1 cellular context compared by ENCODE assay signal in the genomic region with DNA sequence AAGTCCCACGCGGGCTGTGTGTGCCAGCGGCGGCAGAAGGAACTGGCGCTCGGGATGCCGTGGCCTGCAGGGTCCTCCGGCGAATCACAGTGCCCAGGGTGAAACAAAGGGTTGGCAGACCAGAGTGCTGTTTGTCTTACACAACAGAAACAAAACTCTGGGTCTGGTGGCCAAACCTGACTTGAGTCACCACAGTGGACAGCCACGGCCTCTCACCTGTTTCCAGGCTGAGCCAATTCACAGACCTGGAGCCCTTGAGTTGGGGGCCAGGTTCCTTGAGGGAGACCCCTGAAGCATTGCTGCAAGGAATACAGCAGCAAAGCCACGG.
TF ChIP-seq lines count a peak whose summit lies in the region.

No MANE protein-coding gene starts in this region.

TF ChIP-seq in WTC11, 78 proteins besides CTCF, POLR2A, EP300 and RAD21:
- TF ChIP-seq ELF4 (CRISPR knock-in tag; IDR thresholded peaks at IDR 0.05; ENCODE audit: low read depth): no peak
- no peak for TF ChIP-seq SMAD4 (CRISPR knock-in tag; IDR thresholded peaks at IDR 0.05)
- TF ChIP-seq, protein P1, sequence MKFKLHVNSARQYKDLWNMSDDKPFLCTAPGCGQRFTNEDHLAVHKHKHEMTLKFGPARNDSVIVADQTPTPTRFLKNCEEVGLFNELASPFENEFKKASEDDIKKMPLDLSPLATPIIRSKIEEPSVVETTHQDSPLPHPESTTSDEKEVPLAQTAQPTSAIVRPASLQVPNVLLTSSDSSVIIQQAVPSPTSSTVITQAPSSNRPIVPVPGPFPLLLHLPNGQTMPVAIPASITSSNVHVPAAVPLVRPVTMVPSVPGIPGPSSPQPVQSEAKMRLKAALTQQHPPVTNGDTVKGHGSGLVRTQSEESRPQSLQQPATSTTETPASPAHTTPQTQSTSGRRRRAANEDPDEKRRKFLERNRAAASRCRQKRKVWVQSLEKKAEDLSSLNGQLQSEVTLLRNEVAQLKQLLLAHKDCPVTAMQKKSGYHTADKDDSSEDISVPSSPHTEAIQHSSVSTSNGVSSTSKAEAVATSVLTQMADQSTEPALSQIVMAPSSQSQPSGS (CRISPR knock-in tag; IDR thresholded peaks at IDR 0.05; ENCODE audit: borderline replicate concordance, low read depth): no peak
- TF ChIP-seq TEAD1 (CRISPR knock-in tag; IDR thresholded peaks at IDR 0.05): no peak
- TF ChIP-seq, protein P2, sequence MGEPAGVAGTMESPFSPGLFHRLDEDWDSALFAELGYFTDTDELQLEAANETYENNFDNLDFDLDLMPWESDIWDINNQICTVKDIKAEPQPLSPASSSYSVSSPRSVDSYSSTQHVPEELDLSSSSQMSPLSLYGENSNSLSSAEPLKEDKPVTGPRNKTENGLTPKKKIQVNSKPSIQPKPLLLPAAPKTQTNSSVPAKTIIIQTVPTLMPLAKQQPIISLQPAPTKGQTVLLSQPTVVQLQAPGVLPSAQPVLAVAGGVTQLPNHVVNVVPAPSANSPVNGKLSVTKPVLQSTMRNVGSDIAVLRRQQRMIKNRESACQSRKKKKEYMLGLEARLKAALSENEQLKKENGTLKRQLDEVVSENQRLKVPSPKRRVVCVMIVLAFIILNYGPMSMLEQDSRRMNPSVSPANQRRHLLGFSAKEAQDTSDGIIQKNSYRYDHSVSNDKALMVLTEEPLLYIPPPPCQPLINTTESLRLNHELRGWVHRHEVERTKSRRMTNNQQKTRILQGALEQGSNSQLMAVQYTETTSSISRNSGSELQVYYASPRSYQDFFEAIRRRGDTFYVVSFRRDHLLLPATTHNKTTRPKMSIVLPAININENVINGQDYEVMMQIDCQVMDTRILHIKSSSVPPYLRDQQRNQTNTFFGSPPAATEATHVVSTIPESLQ (CRISPR knock-in tag; IDR thresholded peaks at IDR 0.05): no peak
- TF ChIP-seq, protein P3, sequence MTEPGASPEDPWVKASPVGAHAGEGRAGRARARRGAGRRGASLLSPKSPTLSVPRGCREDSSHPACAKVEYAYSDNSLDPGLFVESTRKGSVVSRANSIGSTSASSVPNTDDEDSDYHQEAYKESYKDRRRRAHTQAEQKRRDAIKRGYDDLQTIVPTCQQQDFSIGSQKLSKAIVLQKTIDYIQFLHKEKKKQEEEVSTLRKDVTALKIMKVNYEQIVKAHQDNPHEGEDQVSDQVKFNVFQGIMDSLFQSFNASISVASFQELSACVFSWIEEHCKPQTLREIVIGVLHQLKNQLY (CRISPR knock-in tag; IDR thresholded peaks at IDR 0.05): no peak
- TF ChIP-seq SP1 (CRISPR knock-in tag; conservative IDR thresholded peaks at IDR 0.05): no peak
- TF ChIP-seq, protein P4, sequence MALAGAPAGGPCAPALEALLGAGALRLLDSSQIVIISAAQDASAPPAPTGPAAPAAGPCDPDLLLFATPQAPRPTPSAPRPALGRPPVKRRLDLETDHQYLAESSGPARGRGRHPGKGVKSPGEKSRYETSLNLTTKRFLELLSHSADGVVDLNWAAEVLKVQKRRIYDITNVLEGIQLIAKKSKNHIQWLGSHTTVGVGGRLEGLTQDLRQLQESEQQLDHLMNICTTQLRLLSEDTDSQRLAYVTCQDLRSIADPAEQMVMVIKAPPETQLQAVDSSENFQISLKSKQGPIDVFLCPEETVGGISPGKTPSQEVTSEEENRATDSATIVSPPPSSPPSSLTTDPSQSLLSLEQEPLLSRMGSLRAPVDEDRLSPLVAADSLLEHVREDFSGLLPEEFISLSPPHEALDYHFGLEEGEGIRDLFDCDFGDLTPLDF (CRISPR knock-in tag; IDR thresholded peaks at IDR 0.05): no peak
- TF ChIP-seq ZNF219 (CRISPR knock-in tag; IDR thresholded peaks at IDR 0.05; ENCODE audit: borderline replicate concordance): no peak
- no peak for TF ChIP-seq NFE2L1 (CRISPR knock-in tag; IDR thresholded peaks at IDR 0.05)
- TF ChIP-seq, protein P5, sequence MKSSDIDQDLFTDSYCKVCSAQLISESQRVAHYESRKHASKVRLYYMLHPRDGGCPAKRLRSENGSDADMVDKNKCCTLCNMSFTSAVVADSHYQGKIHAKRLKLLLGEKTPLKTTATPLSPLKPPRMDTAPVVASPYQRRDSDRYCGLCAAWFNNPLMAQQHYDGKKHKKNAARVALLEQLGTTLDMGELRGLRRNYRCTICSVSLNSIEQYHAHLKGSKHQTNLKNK (CRISPR knock-in tag; IDR thresholded peaks at IDR 0.05): no peak
- TF ChIP-seq ZNF416 (CRISPR knock-in tag; IDR thresholded peaks at IDR 0.05): no peak
- TF ChIP-seq, protein P6, sequence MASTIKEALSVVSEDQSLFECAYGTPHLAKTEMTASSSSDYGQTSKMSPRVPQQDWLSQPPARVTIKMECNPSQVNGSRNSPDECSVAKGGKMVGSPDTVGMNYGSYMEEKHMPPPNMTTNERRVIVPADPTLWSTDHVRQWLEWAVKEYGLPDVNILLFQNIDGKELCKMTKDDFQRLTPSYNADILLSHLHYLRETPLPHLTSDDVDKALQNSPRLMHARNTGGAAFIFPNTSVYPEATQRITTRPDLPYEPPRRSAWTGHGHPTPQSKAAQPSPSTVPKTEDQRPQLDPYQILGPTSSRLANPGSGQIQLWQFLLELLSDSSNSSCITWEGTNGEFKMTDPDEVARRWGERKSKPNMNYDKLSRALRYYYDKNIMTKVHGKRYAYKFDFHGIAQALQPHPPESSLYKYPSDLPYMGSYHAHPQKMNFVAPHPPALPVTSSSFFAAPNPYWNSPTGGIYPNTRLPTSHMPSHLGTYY (CRISPR knock-in tag; IDR thresholded peaks at IDR 0.05): no peak
- TF ChIP-seq ZNF263 (CRISPR knock-in tag; IDR thresholded peaks at IDR 0.05; ENCODE audit: low read depth): no peak
- TF ChIP-seq PRRX2 (CRISPR knock-in tag; IDR thresholded peaks at IDR 0.05): no peak
- TF ChIP-seq, protein P7, sequence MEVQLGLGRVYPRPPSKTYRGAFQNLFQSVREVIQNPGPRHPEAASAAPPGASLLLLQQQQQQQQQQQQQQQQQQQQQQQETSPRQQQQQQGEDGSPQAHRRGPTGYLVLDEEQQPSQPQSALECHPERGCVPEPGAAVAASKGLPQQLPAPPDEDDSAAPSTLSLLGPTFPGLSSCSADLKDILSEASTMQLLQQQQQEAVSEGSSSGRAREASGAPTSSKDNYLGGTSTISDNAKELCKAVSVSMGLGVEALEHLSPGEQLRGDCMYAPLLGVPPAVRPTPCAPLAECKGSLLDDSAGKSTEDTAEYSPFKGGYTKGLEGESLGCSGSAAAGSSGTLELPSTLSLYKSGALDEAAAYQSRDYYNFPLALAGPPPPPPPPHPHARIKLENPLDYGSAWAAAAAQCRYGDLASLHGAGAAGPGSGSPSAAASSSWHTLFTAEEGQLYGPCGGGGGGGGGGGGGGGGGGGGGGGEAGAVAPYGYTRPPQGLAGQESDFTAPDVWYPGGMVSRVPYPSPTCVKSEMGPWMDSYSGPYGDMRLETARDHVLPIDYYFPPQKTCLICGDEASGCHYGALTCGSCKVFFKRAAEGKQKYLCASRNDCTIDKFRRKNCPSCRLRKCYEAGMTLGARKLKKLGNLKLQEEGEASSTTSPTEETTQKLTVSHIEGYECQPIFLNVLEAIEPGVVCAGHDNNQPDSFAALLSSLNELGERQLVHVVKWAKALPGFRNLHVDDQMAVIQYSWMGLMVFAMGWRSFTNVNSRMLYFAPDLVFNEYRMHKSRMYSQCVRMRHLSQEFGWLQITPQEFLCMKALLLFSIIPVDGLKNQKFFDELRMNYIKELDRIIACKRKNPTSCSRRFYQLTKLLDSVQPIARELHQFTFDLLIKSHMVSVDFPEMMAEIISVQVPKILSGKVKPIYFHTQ (CRISPR knock-in tag; IDR thresholded peaks at IDR 0.05): no peak
TF ChIP-seq in WTC11: peak in this region for 0.
